In the genomic region with DNA sequence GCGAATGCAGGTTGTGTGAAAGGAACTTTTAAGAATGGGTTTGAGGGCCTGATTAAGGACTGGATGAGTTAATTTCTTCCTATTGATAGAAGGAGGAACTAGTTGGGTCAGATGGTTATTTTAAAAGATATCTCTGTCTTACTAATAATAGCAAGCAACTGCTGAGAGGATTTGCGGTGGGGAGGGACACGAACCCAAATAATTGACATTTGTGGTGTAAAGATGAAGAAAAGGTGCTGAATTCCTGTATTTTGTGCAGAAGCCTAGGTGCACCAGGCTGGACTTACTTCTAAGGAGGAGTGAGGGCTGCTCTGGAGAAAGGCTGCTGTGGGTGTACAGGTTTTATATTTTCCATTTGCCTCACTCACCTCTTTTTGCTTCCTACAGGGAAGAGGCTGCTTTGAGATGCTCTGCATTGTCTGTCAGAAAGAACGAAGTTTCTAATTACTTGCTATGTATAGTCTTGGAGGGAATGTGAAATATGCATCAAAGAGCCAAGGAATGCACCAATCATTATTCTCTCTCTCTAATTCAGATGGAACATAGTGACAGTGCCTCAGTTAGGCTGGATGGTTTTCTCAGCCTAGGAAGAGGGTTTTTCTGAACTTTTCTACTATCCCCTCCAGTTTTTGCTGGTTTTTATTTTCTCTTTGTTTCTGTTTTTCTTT, we compare ENCODE assay signal across 21 cellular contexts.
DNase-seq lines count a peak whose midpoint lies in the region; ATAC-seq, FAIRE-seq and TF ChIP-seq lines count a peak whose summit lies in the region.
"Had no signal": no experiment of that assay in that cellular context is flagged by ENCODE, and none has a peak within 500 bp of the region (broad histone marks: within the 10 kb centered on the region; RNA-seq: fewer than 3 reads in every experiment).

No MANE protein-coding gene starts in this region.

- H3K27me3 Mint-ChIP-seq in chondrocyte (ENCODE audit: low read depth) (peaks cover 7% of the 10 kb centered on the region), osteocyte (ENCODE audit: unreplicated experiment) (peaks cover 30% of the 10 kb centered on the region)
- peaks cover 19% of the 10 kb centered on the region for H3K27me3 Mint-ChIP-seq in activated CD8-positive, alpha-beta T cell treated with anti-CD3 and anti-CD28 coated beads, Interleukin-2, amount 10 ng/mL, durations not matched to agents 7 days and 5 days (ENCODE audit: low read depth)

- H4K5ac ChIP-seq in IMR-90 (ENCODE audit: low read depth, low read length), result no peak overlapping the region

- DNase-seq in AG20443 (ENCODE audit: low spot score) (peak; percentile 11), IMR-90 (peak; percentile 19), chondrocyte (ENCODE audit: low spot score) (no peak), osteocyte (ENCODE audit: extremely low spot score, unreplicated experiment) (no peak), GM12891 (ENCODE audit: insufficient read length, low spot score) (no peak), GM20000 (ENCODE audit: low spot score) (no peak), A673 (ENCODE audit: low spot score) (no peak)
- DNase-seq in activated CD8-positive, alpha-beta T cell treated with anti-CD3 and anti-CD28 coated beads, Interleukin-2, amount 10 ng/mL, durations not matched to agents 7 days and 5 days, result no peak
- DNase-seq: activated CD4-positive, alpha-beta T cell treated with anti-CD3 and anti-CD28 coated beads, Interleukin-2, amount 50 U/mL, for 4 hours; immature natural killer cell; KBM-7; NCI-H146; NCI-H510A treated with DMSO at 0.1 percent for 48 hours; NK-92 treated with Interleukin-12 subunit alpha and Interleukin-12 subunit beta, amount 100 ng/mL, for 24 hours had no signal

- peak overlapping the region; percentile 54; the same call in 1 of the 2 replicates for H3K56ac ChIP-seq in IMR-90 (ENCODE audit: extremely low read depth, insufficient read depth, low read length)

- in situ Hi-C loops in IMR-90 (cut with MboI; ENCODE audit: low sequenced_read_pairs), result no loop called here

- H4K20me1 ChIP-seq in IMR-90 (ENCODE audit: insufficient read depth, low read length), result peaks cover 20% of the 10 kb centered on the region; the same call in 1 of the 2 replicates

- H3K27me3 ChIP-seq in IMR-90 (ENCODE audit: control insufficient read depth, insufficient read depth, low read length) (no peaks in the 10 kb centered on the region), A673 (replicated peaks; ENCODE audit: insufficient read depth, low read depth, low read length, poor library complexity) (no peaks in the 10 kb centered on the region)
- H3K27me3 ChIP-seq: hepatocyte, Peyer's patch, sigmoid colon had no signal

- dilution Hi-C loops in IMR-90 (cut with HindIII; ENCODE audit: low sequenced_read_pairs, unreplicated experiment), result no loop called here

- WGBS in IMR-90 (ENCODE audit: extremely low coverage in 2 of 2, insufficient read length in 1 of 2), 2 experiments, result no CpG with 5 or more reads among the region's 4 CpGs

- H3K27ac Mint-ChIP-seq in chondrocyte (ENCODE audit: unreplicated experiment) (peak overlapping the region; percentile 59), osteocyte (ENCODE audit: unreplicated experiment) (peak overlapping the region; percentile 12)
- H3K27ac Mint-ChIP-seq in activated CD8-positive, alpha-beta T cell treated with anti-CD3 and anti-CD28 coated beads, Interleukin-2, amount 10 ng/mL, durations not matched to agents 7 days and 5 days, result no peak overlapping the region
- H3K27ac Mint-ChIP-seq: immature natural killer cell, WTC11 had no signal

- BruUV-seq in IMR-90 (replicated peaks; lab: Mats Ljungman, UMichigan) (no TSS peak), A673 (replicated peaks; lab: Mats Ljungman, UMichigan) (no TSS peak)

- POLR2A ChIA-PET in IMR-90 (lab: Charles Lee; ENCODE audit: unreplicated experiment), result no interaction called here
- POLR2A ChIA-PET in activated CD8-positive, alpha-beta T cell treated with anti-CD3 and anti-CD28 coated beads, Interleukin-2, amount 10 ng/mL, durations not matched to agents 7 days and 5 days (lab: Charles Lee), result no interaction called here
- POLR2A ChIA-PET in A673 (lab: Charles Lee; ENCODE audit: low non-redundant PET), result no interaction called here

- peak overlapping the region; percentile 25; the same call in 1 of the 2 replicates for H3K18ac ChIP-seq in IMR-90 (ENCODE audit: low read depth, low read length)

- FAIRE-seq in GM12891 (lab: Jason Lieb, UNC), result no peak
- FAIRE-seq: GM18507, H54 had no signal

- intact Hi-C loops in IMR-90 (cut with micrococcal nuclease), result loop anchor here (2.0 to 5.0 kb wide), 3 partner anchors 43 to 319 kb away; no protein-coding TSS in a partner anchor
- intact Hi-C loops in A673 (cut with micrococcal nuclease; ENCODE audit: unreplicated experiment), result no loop called here

- CTCF ChIA-PET in IMR-90 (lab: Yijun Ruan, JAX), result interaction anchor here (0.5 to 1.4 kb wide), 2 partner anchors 174 to 322 kb away, joined by 3 to 5 read pairs; no protein-coding TSS in a partner anchor
- CTCF ChIA-PET in activated CD8-positive, alpha-beta T cell treated with anti-CD3 and anti-CD28 coated beads, Interleukin-2, amount 10 ng/mL, durations not matched to agents 7 days and 5 days (lab: Charles Lee), result no interaction called here
- CTCF ChIA-PET in A673 (lab: Charles Lee), result no interaction called here

- peaks cover 2% of the 10 kb centered on the region for H3K36me3 ChIP-seq in IMR-90 (ENCODE audit: control insufficient read depth, insufficient read depth, low read length)
- H3K36me3 ChIP-seq in A673 (ENCODE audit: insufficient read depth, low read length, poor library complexity, severe bottlenecking), result no peaks in the 10 kb centered on the region
- H3K36me3 ChIP-seq: lower lobe of right lung, Peyer's patch, sigmoid colon had no signal

- peak overlapping the region; percentile 44 for H3K23ac ChIP-seq in IMR-90 (ENCODE audit: low read depth, low read length)

- TF ChIP-seq POLR2A in IMR-90 (IDR thresholded peaks at IDR 0.05; ENCODE audit: low read depth, low read length) (no peak), GM12891 (IDR thresholded peaks at IDR 0.05; ENCODE audit: low read depth, low read length) (no peak)

- H3K9me3 ChIP-seq in IMR-90 (ENCODE audit: control insufficient read depth, insufficient read depth, low read length) (no peaks in the 10 kb centered on the region), A673 (ENCODE audit: low read depth, low read length, poor library complexity, severe bottlenecking) (no peaks in the 10 kb centered on the region)
- H3K9me3 ChIP-seq: lower lobe of right lung, Peyer's patch, sigmoid colon had no signal

- H3K14ac ChIP-seq in IMR-90 (replicated peaks; ENCODE audit: low read depth, low read length), result no peak overlapping the region; the same call in 1 of the 2 replicates

- H2AFZ ChIP-seq in IMR-90 (replicated peaks; ENCODE audit: low read length, poor library complexity), result no peak overlapping the region
- H2AFZ ChIP-seq: hepatocyte had no signal

- peak overlapping the region; percentile 48; the same call in 2 of the 3 replicates for H2BK15ac ChIP-seq in IMR-90 (ENCODE audit: low read depth, low read length)

- no peak overlapping the region for H2AK5ac ChIP-seq in IMR-90 (ENCODE audit: low read depth, low read length)

- H2BK5ac ChIP-seq in IMR-90 (ENCODE audit: low read depth, low read length, poor library complexity, severe bottlenecking), result peak overlapping the region; percentile 6

- H3K4ac ChIP-seq in IMR-90 (ENCODE audit: low read depth, low read length), result peak overlapping the region; percentile 60; the same call in 1 of the 2 replicates

- TF ChIP-seq CTCF in IMR-90 (conservative IDR thresholded peaks at IDR 0.05; ENCODE audit: low read depth, low read length) (no peak), chondrocyte (IDR thresholded peaks at IDR 0.05) (no peak), osteocyte (IDR thresholded peaks at IDR 0.05) (no peak), GM20000 (IDR thresholded peaks at IDR 0.05; ENCODE audit: extremely low read depth, missing control alignments) (no peak), A673 (conservative IDR thresholded peaks at IDR 0.05; ENCODE audit: low read depth, low read length) (no peak)

- H2BK120ac ChIP-seq in IMR-90 (ENCODE audit: low read depth, low read length), result peak overlapping the region; percentile 45

- peak overlapping the region; percentile 62; the same call in 1 of the 2 replicates for H3K4me2 ChIP-seq in IMR-90 (ENCODE audit: low read depth, low read length)

- H3K4me1 ChIP-seq in IMR-90 (ENCODE audit: control insufficient read depth, insufficient read depth, low read length) (peaks cover 26% of the 10 kb centered on the region), A673 (ENCODE audit: insufficient read depth, low read length, poor library complexity, severe bottlenecking) (peaks cover 13% of the 10 kb centered on the region)

- H3K79me1 ChIP-seq in IMR-90 (ENCODE audit: low read depth in 1 of 2, low read length in 2 of 2), result peaks cover 26 to 84% of the 10 kb centered on the region in 2 experiments

- H3K4me3 ChIP-seq in IMR-90 (ENCODE audit: insufficient read depth, low read depth, low read length), result no peak overlapping the region
- no peak overlapping the region for H3K4me3 ChIP-seq in A673 (ENCODE audit: low read depth, low read length, poor library complexity, severe bottlenecking)
- H3K4me3 ChIP-seq: hepatocyte, lower lobe of right lung, sigmoid colon had no signal

- H3K36me3 Mint-ChIP-seq in chondrocyte (ENCODE audit: low read depth) (peaks cover 1% of the 10 kb centered on the region), osteocyte (ENCODE audit: unreplicated experiment) (peaks cover 2% of the 10 kb centered on the region)
- H3K36me3 Mint-ChIP-seq in activated CD8-positive, alpha-beta T cell treated with anti-CD3 and anti-CD28 coated beads, Interleukin-2, amount 10 ng/mL, durations not matched to agents 7 days and 5 days (ENCODE audit: low read depth), result no peaks in the 10 kb centered on the region
- H3K36me3 Mint-ChIP-seq: immature natural killer cell, WTC11 had no signal

- H3K27ac ChIP-seq in IMR-90 (ENCODE audit: insufficient read depth, low read length) (peak overlapping the region; percentile 29; the same call in 1 of the 2 replicates), A673 (ENCODE audit: low read depth, low read length, poor library complexity, severe bottlenecking) (no peak overlapping the region)
- H3K27ac ChIP-seq: hepatocyte, lower lobe of right lung had no signal

- H3K4me3 Mint-ChIP-seq in chondrocyte (ENCODE audit: unreplicated experiment) (peak overlapping the region; percentile 14), osteocyte (ENCODE audit: unreplicated experiment) (no peak overlapping the region)
- no peak overlapping the region for H3K4me3 Mint-ChIP-seq in activated CD8-positive, alpha-beta T cell treated with anti-CD3 and anti-CD28 coated beads, Interleukin-2, amount 10 ng/mL, durations not matched to agents 7 days and 5 days
- H3K4me3 Mint-ChIP-seq: immature natural killer cell, WTC11 had no signal

- no peak overlapping the region for H2AK9ac ChIP-seq in IMR-90 (replicated peaks; ENCODE audit: low read depth, low read length, poor library complexity)

- peak overlapping the region; percentile 58; the same call in 1 of the 2 replicates for H2BK20ac ChIP-seq in IMR-90 (ENCODE audit: low read depth, low read length)

- no peak for TF ChIP-seq RAD21 in IMR-90 (IDR thresholded peaks at IDR 0.05; ENCODE audit: low read length)

- peak overlapping the region; percentile 49 for H4K91ac ChIP-seq in IMR-90 (ENCODE audit: insufficient read depth, low read depth, low read length)

- H3K4me1 Mint-ChIP-seq in chondrocyte (ENCODE audit: low read depth) (peaks cover 64% of the 10 kb centered on the region), osteocyte (ENCODE audit: unreplicated experiment) (peaks cover 38% of the 10 kb centered on the region)
- no peaks in the 10 kb centered on the region for H3K4me1 Mint-ChIP-seq in activated CD8-positive, alpha-beta T cell treated with anti-CD3 and anti-CD28 coated beads, Interleukin-2, amount 10 ng/mL, durations not matched to agents 7 days and 5 days (ENCODE audit: low read depth)

- peak overlapping the region; percentile 11; the same call in 1 of the 2 replicates for H3K9ac ChIP-seq in IMR-90 (ENCODE audit: low read depth, low read length)

- H3K9me1 ChIP-seq in IMR-90 (ENCODE audit: insufficient read depth, low read length), result peaks cover 24% of the 10 kb centered on the region

- H3K9me3 Mint-ChIP-seq in chondrocyte (ENCODE audit: low read depth) (no peaks in the 10 kb centered on the region), osteocyte (ENCODE audit: unreplicated experiment) (no peaks in the 10 kb centered on the region)
- H3K9me3 Mint-ChIP-seq in activated CD8-positive, alpha-beta T cell treated with anti-CD3 and anti-CD28 coated beads, Interleukin-2, amount 10 ng/mL, durations not matched to agents 7 days and 5 days (ENCODE audit: insufficient read depth), result no peaks in the 10 kb centered on the region
- H3K9me3 Mint-ChIP-seq: immature natural killer cell, WTC11 had no signal

- peak; percentile 18 for ATAC-seq in IMR-90 (ENCODE audit: low read depth)
- ATAC-seq in activated CD8-positive, alpha-beta T cell treated with anti-CD3 and anti-CD28 coated beads, Interleukin-2, amount 10 ng/mL, durations not matched to agents 7 days and 5 days, result no peak

- H4K8ac ChIP-seq in IMR-90 (ENCODE audit: low read depth in 2 of 2, low read length in 2 of 2), result peak overlapping the region; percentile 10 to 38; a peak in 2 of 4 replicates

Comparison
In these comparisons a context has a peak if more than half of its experiments do, and no peak if none do; other contexts are left out.
1. DNase-seq: peak in AG20443 (single experiment) and IMR-90 (single experiment); none in chondrocyte (single experiment), osteocyte (single experiment), GM12891 (single experiment), activated CD8-positive, alpha-beta T cell treated with anti-CD3 and anti-CD28 coated beads, Interleukin-2, amount 10 ng/mL, durations not matched to agents 7 days and 5 days (single experiment), GM20000 (single experiment) and A673 (single experiment).